ENCODE assay signal across 18 cellular contexts in genomic region chr12:93048646-93049045, GRCh38.
A peak's percentile ranks its signal among the peaks of the same experiment; 100 is the strongest.
DNase-seq lines count a peak whose midpoint lies in the region; TF ChIP-seq lines count a peak whose summit lies in the region.
"Had no signal": no experiment of that assay in that cellular context is flagged by ENCODE, and none has a peak within 500 bp of the region (broad histone marks: within the 10 kb centered on the region; RNA-seq: fewer than 3 reads in every experiment).

No MANE protein-coding gene starts in this region.

- H3K9me3 Mint-ChIP-seq in chondrocyte (ENCODE audit: low read depth), result peaks cover 9% of the 10 kb centered on the region
- H3K9me3 Mint-ChIP-seq: IgD-negative memory B cell had no signal

- no peak overlapping the region for H3K27ac Mint-ChIP-seq in chondrocyte (ENCODE audit: unreplicated experiment)
- H3K27ac Mint-ChIP-seq: CD4-positive, alpha-beta memory T cell; H9; IgD-negative memory B cell had no signal

- DNase-seq in COLO829 (ENCODE audit: low spot score), result peak; percentile 55
- DNase-seq in HT-29 (ENCODE audit: low spot score), result peak; percentile 81
- peak; percentile 29 for DNase-seq in RPMI7951 (ENCODE audit: low read depth)
- peak; percentile 28 for DNase-seq in kidney epithelial cell (ENCODE audit: low read depth)
- no peak for DNase-seq in chondrocyte (ENCODE audit: low spot score)
- no peak for DNase-seq in occipital lobe (lab: John Stamatoyannopoulos, UW)
- no peak for DNase-seq in activated CD8-positive, alpha-beta memory T cell treated with anti-CD3 and anti-CD28 coated beads, Interleukin-2, amount 50 U/mL, for 48 hours
- DNase-seq in NCI-H524 (lab: John Stamatoyannopoulos, UW), result no peak
- DNase-seq: CD4-positive, alpha-beta memory T cell; DMS 273 treated with DMSO at 0.1 percent for 48 hours; GF-D8; H9; NCI-H187; NCI-H226; NCI-H524 treated with DMSO at 0.1 percent for 48 hours had no signal

- H3K4me1 Mint-ChIP-seq in chondrocyte (ENCODE audit: low read depth), result peaks cover 23% of the 10 kb centered on the region
- H3K4me1 Mint-ChIP-seq: CD4-positive, alpha-beta memory T cell had no signal

- TF ChIP-seq CTCF in kidney epithelial cell (IDR thresholded peaks at IDR 0.05; ENCODE audit: insufficient read depth, low read length, poor library complexity, severe bottlenecking) (no peak), chondrocyte (IDR thresholded peaks at IDR 0.05) (no peak)

- no peaks in the 10 kb centered on the region for H3K36me3 Mint-ChIP-seq in chondrocyte (ENCODE audit: low read depth)
- H3K36me3 Mint-ChIP-seq: CD4-positive, alpha-beta memory T cell had no signal

- no peaks in the 10 kb centered on the region for H3K27me3 ChIP-seq in kidney epithelial cell (ENCODE audit: control insufficient read depth, insufficient read depth, low read length)
- H3K27me3 ChIP-seq: SJSA1 had no signal

- H3K4me3 ChIP-seq in kidney epithelial cell (ENCODE audit: low read depth, low read length), result no peak overlapping the region
- H3K4me3 ChIP-seq: A549, SJSA1 had no signal

- no peak overlapping the region for H3K4me3 Mint-ChIP-seq in chondrocyte (ENCODE audit: unreplicated experiment)
- H3K4me3 Mint-ChIP-seq: CD4-positive, alpha-beta memory T cell; H9; IgD-negative memory B cell had no signal

- H3K27me3 Mint-ChIP-seq in chondrocyte (ENCODE audit: low read depth), result no peaks in the 10 kb centered on the region
- H3K27me3 Mint-ChIP-seq: IgD-negative memory B cell had no signal

- H3K36me3 ChIP-seq in kidney epithelial cell (ENCODE audit: control insufficient read depth, insufficient read depth, low read length), result no peaks in the 10 kb centered on the region
- H3K36me3 ChIP-seq: SJSA1 had no signal

Comparison
In these comparisons a context has a peak if more than half of its experiments do, and no peak if none do; other contexts are left out.
1. DNase-seq: peak in COLO829 (single experiment), HT-29 (single experiment), RPMI7951 (single experiment) and kidney epithelial cell (single experiment); none in chondrocyte (single experiment), occipital lobe (single experiment), activated CD8-positive, alpha-beta memory T cell treated with anti-CD3 and anti-CD28 coated beads, Interleukin-2, amount 50 U/mL, for 48 hours (single experiment) and NCI-H524 (0 of 2).